18 cellular contexts compared by ENCODE assay signal in genomic region chr1:50644447-50645105, GRCh38.
A peak's percentile ranks its signal among the peaks of the same experiment; 100 is the strongest.
DNase-seq lines count a peak whose midpoint lies in the region; ATAC-seq and TF ChIP-seq lines count a peak whose summit lies in the region.
"Had no signal": no experiment of that assay in that cellular context is flagged by ENCODE, and none has a peak within 500 bp of the region (broad histone marks: within the 10 kb centered on the region; RNA-seq: fewer than 3 reads in every experiment).

No MANE protein-coding gene starts in this region.

- no peak overlapping the region for H2AFZ ChIP-seq in H9 (ENCODE audit: low read length)

- H3K4me2 ChIP-seq in H9 (ENCODE audit: insufficient read depth, insufficient read length, low read length) = no peak overlapping the region

- peaks cover 10 to 18% of the 10 kb centered on the region in 2 experiments for H3K4me1 Mint-ChIP-seq in H9

- WGBS in H9 (ENCODE audit: extremely low coverage, insufficient read length, low lambda C conversion rate) = no CpG with 5 or more reads among the region's 2 CpGs
- 32 to 58% methylated on average over 2 of the region's 2 CpGs for WGBS in sigmoid colon, 2 donors

- H2BK120ac ChIP-seq in H9 (ENCODE audit: low read depth, low read length, poor library complexity, severe bottlenecking) = no peak overlapping the region

- TF ChIP-seq CTCF in H9 (conservative IDR thresholded peaks at IDR 0.05) = no peak
- TF ChIP-seq CTCF in WI38 (IDR thresholded peaks at IDR 0.05; ENCODE audit: low read depth, low read length) = no peak
- TF ChIP-seq CTCF in sigmoid colon (IDR thresholded peaks at IDR 0.05) = no peak

- no peaks in the 10 kb centered on the region for H4K20me1 ChIP-seq in H9 (ENCODE audit: control insufficient read depth, insufficient read depth, insufficient read length)

- peaks cover 8% of the 10 kb centered on the region for H3K4me1 ChIP-seq in H9 (ENCODE audit: insufficient read depth, low read length)
- H3K4me1 ChIP-seq in sigmoid colon = peaks cover 0 to 22% (median 13%) of the 10 kb centered on the region in 4 donors
- H3K4me1 ChIP-seq: BE2C, psoas muscle had no signal

- no peaks in the 10 kb centered on the region for H3K27me3 Mint-ChIP-seq in H9 (ENCODE audit: low read depth)

- H3K9me3 ChIP-seq in H9 (ENCODE audit: control insufficient read depth, low read depth, low read length) (no peaks in the 10 kb centered on the region), sigmoid colon (no peaks in the 10 kb centered on the region)
- H3K9me3 ChIP-seq: BE2C, MG63, psoas muscle had no signal

- no peak overlapping the region for H2AK5ac ChIP-seq in H9 (ENCODE audit: insufficient read length, low read length)

- no peaks in the 10 kb centered on the region for H3K9me3 Mint-ChIP-seq in H9
- H3K9me3 Mint-ChIP-seq: activated T-helper 2 cell treated with anti-CD3 and anti-CD28 coated beads, Interferon-gamma antibody, Interleukin-2, Interleukin-4, amounts not matched to agents 10 μg/mL and 5 μg/mL and 100 μg/mL, durations not matched to agents 14 hours and 24 hours and 36 hours had no signal

- H3K23me2 ChIP-seq in H9 (ENCODE audit: insufficient read length, low read depth, low read length, poor library complexity, severe bottlenecking) = no peaks in the 10 kb centered on the region

- TF ChIP-seq EP300 in sigmoid colon (IDR thresholded peaks at IDR 0.05) = no peak

- no peak overlapping the region for H2BK20ac ChIP-seq in H9 (ENCODE audit: low read depth, low read length, poor library complexity, severe bottlenecking)

- H3K4me3 Mint-ChIP-seq in H9 = no peak overlapping the region

- no peak for DNase-seq in H9
- DNase-seq in foreskin melanocyte = peak; percentile 64
- DNase-seq in sigmoid colon = no peak
- no peak for DNase-seq in RPMI8226
- no peak for DNase-seq in activated CD4-positive, alpha-beta T cell treated with anti-CD3 and anti-CD28 coated beads for 4 hours
- DNase-seq: amniotic stem cell; BE2C; DMS153; left cardiac atrium; MG63; NCI-H187 treated with DMSO at 0.1 percent for 48 hours; NCI-H510A treated with DMSO at 0.1 percent for 48 hours; psoas muscle; stimulated activated CD4-positive, alpha-beta T cell treated with anti-CD3 and anti-CD28 coated beads, Interleukin-15, amount 100 ng/mL, for 24 hours had no signal

- no peak overlapping the region for H4K5ac ChIP-seq in H9 (ENCODE audit: insufficient read length, low read depth, low read length)

- no peaks in the 10 kb centered on the region for H3K36me3 ChIP-seq in sigmoid colon
- H3K36me3 ChIP-seq: BE2C, MG63 had no signal

- ATAC-seq in HG03175 (IDR thresholded peaks at IDR 0.05; ENCODE audit: unreplicated experiment) = no peak
- ATAC-seq in GM21786 (IDR thresholded peaks at IDR 0.05; ENCODE audit: unreplicated experiment) = no peak
- ATAC-seq: left cardiac atrium, psoas muscle had no signal

- H3K4me3 ChIP-seq in WI38 (ENCODE audit: low read depth, low read length) (peak overlapping the region; percentile 38), sigmoid colon (peak overlapping the region in 3 of 4 donors; percentile 13 to 34 (median 31))
- H3K4me3 ChIP-seq: MG63, psoas muscle had no signal

- intact Hi-C loops in sigmoid colon (cut with DNase I) = no loop called here

- no peak overlapping the region for H3K18ac ChIP-seq in H9 (ENCODE audit: insufficient read length, low read depth, low read length)

- H3K4ac ChIP-seq in H9 (ENCODE audit: low read depth, low read length) = no peak overlapping the region

- H2BK5ac ChIP-seq in H9 (ENCODE audit: insufficient read length, low read length) = no peak overlapping the region

- TF ChIP-seq POLR2A in sigmoid colon (IDR thresholded peaks at IDR 0.05) = no peak

- H2BK12ac ChIP-seq in H9 (ENCODE audit: insufficient read length, low read depth, low read length) = no peak overlapping the region

- no peak overlapping the region for H4K91ac ChIP-seq in H9 (ENCODE audit: insufficient read length, low read depth, low read length)

- no peak overlapping the region for H3K14ac ChIP-seq in H9 (ENCODE audit: insufficient read depth, low read length)

- H3K79me1 ChIP-seq in H9 (ENCODE audit: insufficient read depth, low read depth, low read length, poor library complexity, severe bottlenecking) = no peaks in the 10 kb centered on the region

- H3T11ph ChIP-seq in H9 (ENCODE audit: low read length) = no peak overlapping the region

- no peak overlapping the region for H2BK15ac ChIP-seq in H9 (ENCODE audit: low read depth, low read length)

- H3K27ac Mint-ChIP-seq in H9 = peak overlapping the region; percentile 13 to 85 (median 44); a peak in 4 of 7 replicates
- H3K27ac Mint-ChIP-seq: activated T-helper 2 cell treated with anti-CD3 and anti-CD28 coated beads, Interferon-gamma antibody, Interleukin-2, Interleukin-4, amounts not matched to agents 10 μg/mL and 5 μg/mL and 100 μg/mL, durations not matched to agents 14 hours and 24 hours and 36 hours had no signal

- H3K79me2 ChIP-seq in H9 (ENCODE audit: insufficient read depth, low read length) = no peaks in the 10 kb centered on the region

- no peaks in the 10 kb centered on the region; a peak in 1 of 7 replicates for H3K36me3 Mint-ChIP-seq in H9 (ENCODE audit: insufficient read depth in 1 of 3, low read depth in 3 of 3)

- H4K8ac ChIP-seq in H9 (replicated peaks; ENCODE audit: insufficient read length, low read depth, low read length) = no peak overlapping the region

- no peak overlapping the region for H3K23ac ChIP-seq in H9 (ENCODE audit: insufficient read length, low read depth, low read length)

- H3K9ac ChIP-seq in H9 (ENCODE audit: extremely low read depth, insufficient read length, low read length) = no peak overlapping the region

- H3K27me3 ChIP-seq in H9 (ENCODE audit: insufficient read depth, low read length) = no peaks in the 10 kb centered on the region
- no peaks in the 10 kb centered on the region for H3K27me3 ChIP-seq in sigmoid colon
- H3K27me3 ChIP-seq: BE2C, MG63 had no signal

- H3K27ac ChIP-seq in H9 (ENCODE audit: insufficient read length, low read depth, low read length) (no peak overlapping the region), sigmoid colon (peak overlapping the region in 3 of 4 donors; percentile 52 to 70 (median 63))
- H3K27ac ChIP-seq: psoas muscle had no signal

- H3K56ac ChIP-seq in H9 (ENCODE audit: insufficient read length, low read depth, low read length) = no peak overlapping the region
